1 cellular context compared by ENCODE assay signal in genomic region chr6:14693301-14694192, GRCh38.
TF ChIP-seq lines count a peak whose summit lies in the region.

No MANE protein-coding gene starts in this region.

TF ChIP-seq in H1, 55 proteins besides CTCF, POLR2A, EP300 and RAD21 (continued from another document):
- TF ChIP-seq ATF3 (IDR thresholded peaks at IDR 0.05; ENCODE audit: insufficient read depth, low read depth, low read length) (no peak), TCF12 (IDR thresholded peaks at IDR 0.05; ENCODE audit: low read depth, low read length) (no peak), CEBPB (IDR thresholded peaks at IDR 0.05; ENCODE audit: low read depth, low read length) (no peak)
